Comparison of ENCODE assay signal across 14 cellular contexts in the genomic region with DNA sequence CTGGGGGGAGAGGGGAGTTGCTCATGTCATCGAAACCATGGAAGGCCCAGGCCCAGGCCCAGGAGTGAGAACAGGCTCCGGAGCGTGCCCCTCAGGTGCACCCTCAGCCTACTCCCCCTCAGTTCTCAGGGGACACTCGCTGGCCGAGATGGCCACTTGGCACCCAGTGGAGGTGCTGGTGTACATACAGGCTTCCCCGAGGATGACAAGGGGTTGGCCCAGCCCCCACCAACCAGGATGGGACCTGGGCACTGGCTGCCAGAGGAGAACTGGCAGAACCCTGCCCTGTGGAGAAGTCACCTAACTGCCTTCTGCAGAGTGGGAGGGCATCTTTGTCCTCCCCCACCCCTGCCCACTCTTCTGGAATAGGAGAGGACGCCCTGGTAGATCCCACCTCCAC. TPM values are rescaled to one million over a fixed set of nuclear protein-coding genes. Genes with fewer than 3 reads are reported as not detected.
DNase-seq lines count a peak whose midpoint lies in the region; ATAC-seq and TF ChIP-seq lines count a peak whose summit lies in the region.
"Had no signal": no experiment of that assay in that cellular context is flagged by ENCODE, and none has a peak within 500 bp of the region (broad histone marks: within the 10 kb centered on the region; RNA-seq: fewer than 3 reads in every experiment).

No MANE protein-coding gene starts in this region.

- peaks cover 0 to 22% of the 10 kb centered on the region in 2 donors for H3K4me1 ChIP-seq in right atrium auricular region
- no peaks in the 10 kb centered on the region for H3K4me1 ChIP-seq in HEK293 (ENCODE audit: control insufficient read depth, insufficient read depth, low read length)

- no peak overlapping the region for H3K27ac ChIP-seq in right atrium auricular region
- no peak overlapping the region for H3K27ac ChIP-seq in HEK293 (ENCODE audit: extremely low read depth, low read depth, low read length)
- no peak overlapping the region for H3K27ac ChIP-seq in coronary artery
- peak overlapping the region; percentile 27 for H3K27ac ChIP-seq in substantia nigra (ENCODE audit: low read depth, low read length, poor library complexity, severe bottlenecking)

- CTCF ChIA-PET in HEK293 (lab: Yijun Ruan, JAX), result interaction anchor here (0.6 to 7.7 kb wide), 33 partner anchors 10 to 680 kb away, joined by 3 to 150 read pairs (median 4); partner anchors contain the start of gene NKX2-4

- peaks cover 28 to 42% of the 10 kb centered on the region in 2 donors for H3K27me3 ChIP-seq in right atrium auricular region

- no peak overlapping the region for H3K27ac Mint-ChIP-seq in stimulated activated naive B cell treated with anti-CD40 and anti-IgM and Interleukin-4, amounts not matched to agents 10 μg/mL and 1 μg/mL and 100 μg/mL, for 72 hours
- H3K27ac Mint-ChIP-seq: B cell had no signal

- H3K36me3 Mint-ChIP-seq in stimulated activated naive B cell treated with anti-CD40 and anti-IgM and Interleukin-4, amounts not matched to agents 10 μg/mL and 1 μg/mL and 100 μg/mL, for 72 hours, result no peaks in the 10 kb centered on the region

- no peak for ATAC-seq in stimulated activated naive B cell treated with anti-CD40 and anti-IgM and Interleukin-4, amounts not matched to agents 10 μg/mL and 1 μg/mL and 100 μg/mL, for 72 hours (replicated peaks)

- peaks cover 62 to 95% of the 10 kb centered on the region in 2 donors for H3K27me3 Mint-ChIP-seq in stimulated activated naive B cell treated with anti-CD40 and anti-IgM and Interleukin-4, amounts not matched to agents 10 μg/mL and 1 μg/mL and 100 μg/mL, for 72 hours

- peaks cover 9 to 31% of the 10 kb centered on the region in 2 donors for H3K4me1 Mint-ChIP-seq in stimulated activated naive B cell treated with anti-CD40 and anti-IgM and Interleukin-4, amounts not matched to agents 10 μg/mL and 1 μg/mL and 100 μg/mL, for 72 hours

- no peak overlapping the region for H3K4me3 Mint-ChIP-seq in stimulated activated naive B cell treated with anti-CD40 and anti-IgM and Interleukin-4, amounts not matched to agents 10 μg/mL and 1 μg/mL and 100 μg/mL, for 72 hours

- DNase-seq in right atrium auricular region (ENCODE audit: low spot score), result peak; percentile 51
- DNase-seq in cardiac septum (ENCODE audit: low spot score), result no peak
- DNase-seq in coronary artery (ENCODE audit: low spot score), result peak; percentile 64
- no peak for DNase-seq in substantia nigra (lab: John Stamatoyannopoulos, UW)
- DNase-seq in stimulated activated naive B cell treated with anti-CD40 and anti-IgM and Interleukin-4, amounts not matched to agents 10 μg/mL and 1 μg/mL and 100 μg/mL, for 72 hours, result no peak
- no peak for DNase-seq in SIG-M5 treated with dmso at 0.1 percent for 504 hours (lab: John Stamatoyannopoulos, UW; ENCODE audit: unreplicated experiment)
- DNase-seq: CD4-positive, alpha-beta memory T cell; DMS79; HCEC 1CT had no signal

- no peaks in the 10 kb centered on the region for H3K9me3 Mint-ChIP-seq in stimulated activated naive B cell treated with anti-CD40 and anti-IgM and Interleukin-4, amounts not matched to agents 10 μg/mL and 1 μg/mL and 100 μg/mL, for 72 hours

- intact Hi-C loops in cardiac septum (cut with DNase I), result loop anchor here (2.0 kb wide), 1 partner anchor 668 kb away; no protein-coding TSS in a partner anchor

- no peak for TF ChIP-seq CTCF in right atrium auricular region (IDR thresholded peaks at IDR 0.05)
- TF ChIP-seq CTCF in HEK293 (tag by site-specific recombination; IDR thresholded peaks at IDR 0.05), result no peak
- TF ChIP-seq CTCF in coronary artery (IDR thresholded peaks at IDR 0.05), result no peak

- no peaks in the 10 kb centered on the region for H3K36me3 ChIP-seq in right atrium auricular region
- H3K36me3 ChIP-seq in HEK293 (ENCODE audit: control insufficient read depth in 2 of 2, insufficient read depth in 1 of 2, low read length in 2 of 2), result peaks cover 5 to 51% of the 10 kb centered on the region in 2 experiments; a peak in 2 of 3 replicates

- POLR2A ChIA-PET in HEK293 (lab: Yijun Ruan, JAX), result no interaction called here

- no peak overlapping the region for H3K4me3 ChIP-seq in right atrium auricular region
- H3K4me3 ChIP-seq in HEK293 (ENCODE audit: low read depth, low read length), result no peak overlapping the region
- no peak overlapping the region for H3K4me3 ChIP-seq in coronary artery

- no peaks in the 10 kb centered on the region for H3K9me3 ChIP-seq in right atrium auricular region
- H3K9me3 ChIP-seq in HEK293 (ENCODE audit: control insufficient read depth, insufficient read depth, low read depth, low read length), result no peaks in the 10 kb centered on the region

TF ChIP-seq in HEK293, 187 proteins besides CTCF, POLR2A, EP300 and RAD21:
- TF ChIP-seq, protein P1, sequence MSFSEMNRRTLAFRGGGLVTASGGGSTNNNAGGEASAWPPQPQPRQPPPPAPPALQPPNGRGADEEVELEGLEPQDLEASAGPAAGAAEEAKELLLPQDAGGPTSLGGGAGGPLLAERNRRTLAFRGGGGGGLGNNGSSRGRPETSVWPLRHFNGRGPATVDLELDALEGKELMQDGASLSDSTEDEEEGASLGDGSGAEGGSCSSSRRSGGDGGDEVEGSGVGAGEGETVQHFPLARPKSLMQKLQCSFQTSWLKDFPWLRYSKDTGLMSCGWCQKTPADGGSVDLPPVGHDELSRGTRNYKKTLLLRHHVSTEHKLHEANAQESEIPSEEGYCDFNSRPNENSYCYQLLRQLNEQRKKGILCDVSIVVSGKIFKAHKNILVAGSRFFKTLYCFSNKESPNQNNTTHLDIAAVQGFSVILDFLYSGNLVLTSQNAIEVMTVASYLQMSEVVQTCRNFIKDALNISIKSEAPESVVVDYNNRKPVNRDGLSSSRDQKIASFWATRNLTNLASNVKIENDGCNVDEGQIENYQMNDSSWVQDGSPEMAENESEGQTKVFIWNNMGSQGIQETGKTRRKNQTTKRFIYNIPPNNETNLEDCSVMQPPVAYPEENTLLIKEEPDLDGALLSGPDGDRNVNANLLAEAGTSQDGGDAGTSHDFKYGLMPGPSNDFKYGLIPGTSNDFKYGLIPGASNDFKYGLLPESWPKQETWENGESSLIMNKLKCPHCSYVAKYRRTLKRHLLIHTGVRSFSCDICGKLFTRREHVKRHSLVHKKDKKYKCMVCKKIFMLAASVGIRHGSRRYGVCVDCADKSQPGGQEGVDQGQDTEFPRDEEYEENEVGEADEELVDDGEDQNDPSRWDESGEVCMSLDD (tag by site-specific recombination; IDR thresholded peaks at IDR 0.05), result no peak
- 0 out of 2 replicates have a peak, but pooled peaks have one; percentile 21 for TF ChIP-seq EGR2 (tag by site-specific recombination; IDR thresholded peaks at IDR 0.05; ENCODE audit: low read depth)
TF ChIP-seq in HEK293: peak in this region for 1.

RNA-seq across cellular contexts. Expression of gene NKX2-2, which starts 9.5 kb away (rescaled TPM):
- total RNA-seq in right atrium auricular region (not detected), cardiac septum (0.11 TPM)
- total RNA-seq: B cell; CD4-positive, alpha-beta memory T cell; G401; H1; HT-29 had no signal

Comparison
In these comparisons a context has a peak if more than half of its experiments do, and no peak if none do; other contexts are left out.
1. DNase-seq: peak in right atrium auricular region (single experiment) and coronary artery (single experiment); none in cardiac septum (single experiment), substantia nigra (0 of 49), stimulated activated naive B cell treated with anti-CD40 and anti-IgM and Interleukin-4, amounts not matched to agents 10 μg/mL and 1 μg/mL and 100 μg/mL, for 72 hours (single experiment) and SIG-M5 treated with dmso at 0.1 percent for 504 hours (single experiment).